Comparison of ENCODE assay signal across 17 cellular contexts in the genomic region with DNA sequence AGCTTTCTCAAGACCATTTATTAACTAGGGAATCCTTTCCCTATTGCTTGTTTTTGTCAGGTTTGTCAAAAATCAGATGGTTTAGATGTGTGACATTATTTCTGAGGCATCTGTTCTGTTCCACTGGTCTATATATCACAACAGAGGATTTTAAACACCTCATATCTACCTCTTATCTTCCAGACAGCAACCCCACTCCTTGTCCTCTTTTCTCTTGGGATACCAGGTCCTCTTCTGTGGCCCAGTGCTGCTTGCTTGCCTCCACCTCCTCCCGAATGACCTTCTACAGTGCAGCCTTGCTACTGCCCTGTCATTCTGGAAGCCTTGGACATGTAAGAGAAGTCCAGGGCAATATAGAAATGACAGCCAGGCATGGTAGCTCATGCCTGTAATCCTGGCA. TPM values are rescaled to one million over a fixed set of nuclear protein-coding genes. Genes with fewer than 3 reads are reported as not detected.
DNase-seq lines count a peak whose midpoint lies in the region; ATAC-seq and TF ChIP-seq lines count a peak whose summit lies in the region.
"Had no signal": no experiment of that assay in that cellular context is flagged by ENCODE, and none has a peak within 500 bp of the region (broad histone marks: within the 10 kb centered on the region; RNA-seq: fewer than 3 reads in every experiment).

No MANE protein-coding gene starts in this region.

- no peak for ATAC-seq in right lobe of liver
- ATAC-seq: A549; CD8-positive, alpha-beta T cell had no signal

- no peak overlapping the region for H3K14ac ChIP-seq in mesenchymal stem cell (ENCODE audit: low read length in 2 of 2)

- no peak overlapping the region for H3K18ac ChIP-seq in mesenchymal stem cell (ENCODE audit: low read depth in 1 of 2, low read length in 2 of 2)

- CTCF ChIA-PET in HEK293 (lab: Yijun Ruan, JAX) = interaction anchor here (0.7 kb wide), 1 partner anchor 960 kb away, joined by 6 read pairs; no protein-coding TSS in a partner anchor

- H3K36me3 Mint-ChIP-seq in nephron progenitor cell (ENCODE audit: low read depth) = no peaks in the 10 kb centered on the region
- H3K36me3 Mint-ChIP-seq: CD8-positive, alpha-beta T cell had no signal

- H2BK5ac ChIP-seq in mesenchymal stem cell (ENCODE audit: low read depth, low read length, poor library complexity, severe bottlenecking) = no peak overlapping the region

- H3K9me3 Mint-ChIP-seq in nephron progenitor cell = peaks cover 14% of the 10 kb centered on the region

- no peak for TF ChIP-seq POLR2A in right lobe of liver (IDR thresholded peaks at IDR 0.05)

- no peak overlapping the region for H3K4me2 ChIP-seq in mesenchymal stem cell (ENCODE audit: low read length, poor library complexity, severe bottlenecking)
- H3K4me2 ChIP-seq: A549; BLaER1 treated with 17β-estradiol and CSF1 and Interleukin-3, amounts not matched to agents 10 nM and 100 nM had no signal

- DNase-seq in mesenchymal stem cell (no peak), nephron progenitor cell (no peak), HK-2 (ENCODE audit: unreplicated experiment) (no peak), right lobe of liver (no peak), NCI-H1694 (lab: John Stamatoyannopoulos, UW) (no peak)
- DNase-seq: AML-193; Caco-2; Calu3; CD4-positive, alpha-beta T cell; CD8-positive, alpha-beta T cell; DMS79 treated with DMSO at 0.1 percent for 48 hours; GF-D8 had no signal

- H3K9me3 ChIP-seq in HEK293 (ENCODE audit: control insufficient read depth, insufficient read depth, low read depth, low read length) (no peaks in the 10 kb centered on the region), mesenchymal stem cell (ENCODE audit: control insufficient read depth, low read length) (no peaks in the 10 kb centered on the region), right lobe of liver (no peaks in the 10 kb centered on the region)
- H3K9me3 ChIP-seq: A549, Caco-2 had no signal

- no peak overlapping the region for H3K4me3 Mint-ChIP-seq in nephron progenitor cell
- H3K4me3 Mint-ChIP-seq: B cell; CD4-positive, alpha-beta T cell; CD8-positive, alpha-beta T cell had no signal

- no peak overlapping the region for H2BK12ac ChIP-seq in mesenchymal stem cell (ENCODE audit: low read length in 2 of 2)

- no peak overlapping the region for H4K8ac ChIP-seq in mesenchymal stem cell (ENCODE audit: low read length)

- no peak overlapping the region for H3K9ac ChIP-seq in mesenchymal stem cell (ENCODE audit: low read length)
- H3K9ac ChIP-seq: BLaER1 treated with 17β-estradiol and CSF1 and Interleukin-3, amounts not matched to agents 10 nM and 100 nM had no signal

- no peak overlapping the region for H3K23ac ChIP-seq in mesenchymal stem cell (ENCODE audit: low read length in 2 of 2)

- H2AFZ ChIP-seq in mesenchymal stem cell (ENCODE audit: low read depth, low read length) = no peak overlapping the region

- H3K36me3 ChIP-seq in HEK293 (ENCODE audit: control insufficient read depth in 2 of 2, insufficient read depth in 1 of 2, low read length in 2 of 2) (no peaks in the 10 kb centered on the region), mesenchymal stem cell (ENCODE audit: control insufficient read depth in 1 of 2, insufficient read depth in 2 of 2, low read depth in 1 of 2, low read length in 2 of 2) (no peaks in the 10 kb centered on the region), right lobe of liver (no peaks in the 10 kb centered on the region)
- H3K36me3 ChIP-seq: BLaER1 treated with 17β-estradiol and CSF1 and Interleukin-3, amounts not matched to agents 10 nM and 100 nM had no signal

- H3K4ac ChIP-seq in mesenchymal stem cell (ENCODE audit: low read depth in 1 of 2, low read length in 2 of 2) = no peak overlapping the region

- no peak overlapping the region for H3K4me3 ChIP-seq in HEK293 (ENCODE audit: low read depth, low read length)
- H3K4me3 ChIP-seq in mesenchymal stem cell (ENCODE audit: insufficient read depth in 1 of 2, low read depth in 1 of 2, low read length in 2 of 2) = no peak overlapping the region
- H3K4me3 ChIP-seq in right lobe of liver = no peak overlapping the region
- H3K4me3 ChIP-seq: A549; BLaER1 treated with 17β-estradiol and CSF1 and Interleukin-3, amounts not matched to agents 10 nM and 100 nM had no signal

- peaks cover 4% of the 10 kb centered on the region for H3K4me1 Mint-ChIP-seq in nephron progenitor cell
- H3K4me1 Mint-ChIP-seq: B cell had no signal

- H2BK15ac ChIP-seq in mesenchymal stem cell (ENCODE audit: low read depth, poor library complexity, severe bottlenecking) = no peak overlapping the region

- TF ChIP-seq CTCF in HEK293 (tag by site-specific recombination; IDR thresholded peaks at IDR 0.05) (no peak), nephron progenitor cell (IDR thresholded peaks at IDR 0.05) (no peak), right lobe of liver (IDR thresholded peaks at IDR 0.05) (no peak)

- peak overlapping the region; percentile 18 for H3K27ac Mint-ChIP-seq in nephron progenitor cell
- H3K27ac Mint-ChIP-seq: B cell; CD4-positive, alpha-beta T cell; CD8-positive, alpha-beta T cell had no signal

- 100% methylated on average over 1 of the region's 1 CpG for WGBS in mesenchymal stem cell
- 88% methylated on average over 1 of the region's 1 CpG for WGBS in right lobe of liver (ENCODE audit: insufficient coverage, low coverage, low lambda C conversion rate, missing lambda C conversion rate)

- intact Hi-C loops in right lobe of liver (cut with DNase I) = no loop called here

- no peaks in the 10 kb centered on the region for H3K4me1 ChIP-seq in HEK293 (ENCODE audit: control insufficient read depth, insufficient read depth, low read length)
- no peaks in the 10 kb centered on the region for H3K4me1 ChIP-seq in mesenchymal stem cell (ENCODE audit: control insufficient read depth, insufficient read depth, low read depth, low read length)
- H3K4me1 ChIP-seq in right lobe of liver = no peaks in the 10 kb centered on the region
- H3K4me1 ChIP-seq: A549; BLaER1 treated with 17β-estradiol and CSF1 and Interleukin-3, amounts not matched to agents 10 nM and 100 nM; Caco-2 had no signal

- H2AK5ac ChIP-seq in mesenchymal stem cell (ENCODE audit: low read length, severe bottlenecking) = no peak overlapping the region

- peaks cover 7% of the 10 kb centered on the region for H3K27me3 Mint-ChIP-seq in nephron progenitor cell (ENCODE audit: low read depth, poor library complexity)
- H3K27me3 Mint-ChIP-seq: B cell; CD4-positive, alpha-beta T cell had no signal

- H4K91ac ChIP-seq in mesenchymal stem cell (ENCODE audit: low read length) = no peak overlapping the region

- no peak overlapping the region for H3K27ac ChIP-seq in HEK293 (ENCODE audit: extremely low read depth, low read depth, low read length)
- H3K27ac ChIP-seq in mesenchymal stem cell (ENCODE audit: low read length, poor library complexity, severe bottlenecking) = no peak overlapping the region
- no peak overlapping the region for H3K27ac ChIP-seq in right lobe of liver
- H3K27ac ChIP-seq: A549; BLaER1 treated with 17β-estradiol and CSF1 and Interleukin-3, amounts not matched to agents 10 nM and 100 nM; C4-2B had no signal

- peak overlapping the region; percentile 8 for H2BK120ac ChIP-seq in mesenchymal stem cell (ENCODE audit: low read depth, low read length)

- POLR2A ChIA-PET in HEK293 (lab: Yijun Ruan, JAX) = no interaction called here

- no peaks in the 10 kb centered on the region for H3K79me1 ChIP-seq in mesenchymal stem cell (replicated peaks; ENCODE audit: low read length, poor library complexity, severe bottlenecking)

- no peaks in the 10 kb centered on the region for H3K27me3 ChIP-seq in mesenchymal stem cell (ENCODE audit: control insufficient read depth in 1 of 2, insufficient read depth in 1 of 2, low read length in 2 of 2)
- no peaks in the 10 kb centered on the region for H3K27me3 ChIP-seq in right lobe of liver
- H3K27me3 ChIP-seq: BLaER1 treated with 17β-estradiol and CSF1 and Interleukin-3, amounts not matched to agents 10 nM and 100 nM had no signal

TF ChIP-seq in HEK293, 187 proteins besides CTCF, POLR2A, EP300 and RAD21:
- TF ChIP-seq ZNF707 (tag by site-specific recombination; IDR thresholded peaks at IDR 0.05) (peak; percentile 81), KLF10 (tag by site-specific recombination; IDR thresholded peaks at IDR 0.05) (no peak)

RNA-seq across cellular contexts. Expression of gene KLF4, which starts 30.6 kb away (rescaled TPM):
- polyA plus RNA-seq in mesenchymal stem cell (2013, experiment 1 of 2) = 21.2 TPM
- 21.0 TPM for polyA plus RNA-seq in mesenchymal stem cell (2013, experiment 2 of 2)
- total RNA-seq in right lobe of liver = 10 to 100 TPM in 2 of 6 experiments, 1 to 10 TPM in 4; 1.5 to 12.4 (median 5.9) TPM
